18 cellular contexts compared by ENCODE assay signal in genomic region chr6:169975286-169975685, GRCh38.
DNase-seq lines count a peak whose midpoint lies in the region; ATAC-seq and TF ChIP-seq lines count a peak whose summit lies in the region.
"Had no signal": no experiment of that assay in that cellular context is flagged by ENCODE, and none has a peak within 500 bp of the region (broad histone marks: within the 10 kb centered on the region; RNA-seq: fewer than 3 reads in every experiment).

No MANE protein-coding gene starts in this region.

- ATAC-seq in left cardiac atrium (no peak), aorta (ENCODE audit: low FRiP score) (no peak)

- H3K4me3 ChIP-seq in dorsolateral prefrontal cortex (no peak overlapping the region), aorta (ENCODE audit: low read length in 2 of 2) (no peak overlapping the region), coronary artery (no peak overlapping the region), A673 (ENCODE audit: low read depth, low read length, poor library complexity, severe bottlenecking) (no peak overlapping the region)

- POLR2A ChIA-PET in A673 (lab: Charles Lee; ENCODE audit: low non-redundant PET): no interaction called here

- H3K36me3 ChIP-seq in aorta (ENCODE audit: control insufficient read depth in 1 of 2, insufficient read depth in 2 of 2, low read length in 1 of 2) (no peaks in the 10 kb centered on the region), A673 (ENCODE audit: insufficient read depth, low read length, poor library complexity, severe bottlenecking) (no peaks in the 10 kb centered on the region)

- H3K27me3 ChIP-seq in dorsolateral prefrontal cortex (peaks cover 0 to 3% (median 0%) of the 10 kb centered on the region in 45 donors), aorta (ENCODE audit: control insufficient read depth in 1 of 2, insufficient read depth in 2 of 2, low read length in 1 of 2) (no peaks in the 10 kb centered on the region), A673 (replicated peaks; ENCODE audit: insufficient read depth, low read depth, low read length, poor library complexity) (no peaks in the 10 kb centered on the region)

- no TSS peak for BruUV-seq in A673 (replicated peaks; lab: Mats Ljungman, UMichigan)

- no peak for TF ChIP-seq CTCF in dorsolateral prefrontal cortex (IDR thresholded peaks at IDR 0.05 in 54 of 56, conservative IDR thresholded peaks at IDR 0.05 in 2 of 56; ENCODE audit: low read depth in 1 of 56, partially characterized antibody in 56 of 56)
- no peak for TF ChIP-seq CTCF in coronary artery (IDR thresholded peaks at IDR 0.05)
- no peak for TF ChIP-seq CTCF in A673 (conservative IDR thresholded peaks at IDR 0.05; ENCODE audit: low read depth, low read length)

- no peaks in the 10 kb centered on the region for H3K9me3 ChIP-seq in aorta (ENCODE audit: control insufficient read depth, low read length)
- H3K9me3 ChIP-seq in A673 (ENCODE audit: low read depth, low read length, poor library complexity, severe bottlenecking): no peaks in the 10 kb centered on the region
- H3K9me3 ChIP-seq: Caco-2 had no signal

- intact Hi-C loops in cardiac septum (cut with DNase I): no loop called here
- intact Hi-C loops in left cardiac atrium (cut with DNase I): no loop called here
- intact Hi-C loops in dorsolateral prefrontal cortex (cut with DNase I): no loop called here
- intact Hi-C loops in posterior vena cava (cut with DNase I): no loop called here
- intact Hi-C loops in aorta (cut with DNase I): no loop called here
- intact Hi-C loops in A673 (cut with micrococcal nuclease; ENCODE audit: unreplicated experiment): no loop called here

- 79 to 85% methylated on average over 14 of the region's 14 CpGs for WGBS in aorta, 2 donors

- no peaks in the 10 kb centered on the region for H3K4me1 ChIP-seq in aorta (ENCODE audit: control insufficient read depth in 1 of 2, insufficient read depth in 2 of 2, low read length in 2 of 2)
- no peaks in the 10 kb centered on the region for H3K4me1 ChIP-seq in A673 (ENCODE audit: insufficient read depth, low read length, poor library complexity, severe bottlenecking)
- H3K4me1 ChIP-seq: Caco-2 had no signal

- H3K27ac ChIP-seq in dorsolateral prefrontal cortex: no peak overlapping the region
- H3K27ac ChIP-seq in aorta (ENCODE audit: low read depth in 1 of 2, low read length in 2 of 2): no peak overlapping the region
- no peak overlapping the region for H3K27ac ChIP-seq in coronary artery
- no peak overlapping the region for H3K27ac ChIP-seq in A673 (ENCODE audit: low read depth, low read length, poor library complexity, severe bottlenecking)

- CTCF ChIA-PET in A673 (lab: Charles Lee): no interaction called here

- DNase-seq in cardiac septum (ENCODE audit: low spot score) (peak; percentile 15), left cardiac atrium (no peak), dorsolateral prefrontal cortex (peak in 6 of 10 donors; percentile 12 to 35 (median 24)), posterior vena cava (ENCODE audit: low spot score) (peak; percentile 67), aorta (peak; percentile 24 to 69), coronary artery (ENCODE audit: low spot score) (no peak), A673 (ENCODE audit: low spot score) (no peak)
- DNase-seq: CD4-positive, alpha-beta memory T cell; DMS 273 treated with DMSO at 0.1 percent for 48 hours; DMS79 treated with DMSO at 0.1 percent for 48 hours; Karpas-422; MV-4-11; NCI-H187; NCI-H446; NCI-H526 treated with DMSO at 0.1 percent for 48 hours; OCI-M1; Right ventricle myocardium superior had no signal

Comparison
In these comparisons a context has a peak if more than half of its experiments do, and no peak if none do; other contexts are left out.
1. DNase-seq: peak in cardiac septum (single experiment), dorsolateral prefrontal cortex (6 of 10), posterior vena cava (single experiment) and aorta (2 of 2); none in left cardiac atrium (single experiment), coronary artery (single experiment) and A673 (single experiment).